Comparison of ENCODE assay signal across 16 cellular contexts in the genomic region with DNA sequence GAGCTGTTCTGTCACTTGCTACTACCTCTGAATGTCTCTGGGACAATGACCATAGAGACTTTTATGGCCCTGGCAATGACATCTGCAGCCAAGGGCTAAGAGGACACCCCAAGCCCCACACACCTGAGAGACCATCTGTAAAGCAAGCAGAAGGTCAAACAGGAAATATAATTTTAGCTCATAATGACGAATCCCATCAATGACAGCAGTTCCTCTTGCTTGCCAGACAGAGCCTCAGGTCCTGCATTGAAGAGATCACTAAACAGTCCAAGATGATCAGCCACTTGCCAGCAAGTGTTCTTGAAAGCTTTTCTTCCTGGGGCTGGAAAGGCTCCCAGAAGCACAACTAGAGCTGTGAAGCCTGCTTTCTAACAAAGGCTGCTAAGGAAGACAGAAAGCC.
DNase-seq lines count a peak whose midpoint lies in the region; ATAC-seq and TF ChIP-seq lines count a peak whose summit lies in the region.
"Had no signal": no experiment of that assay in that cellular context is flagged by ENCODE, and none has a peak within 500 bp of the region (broad histone marks: within the 10 kb centered on the region; RNA-seq: fewer than 3 reads in every experiment).

No MANE protein-coding gene starts in this region.

- no peak for ATAC-seq in GM19351 (IDR thresholded peaks at IDR 0.05; ENCODE audit: unreplicated experiment)

- H3K9me2 ChIP-seq in OCI-LY7 (ENCODE audit: insufficient read depth, low read length), result no peaks in the 10 kb centered on the region

- no peaks in the 10 kb centered on the region for H3K27me3 ChIP-seq in thyroid gland
- H3K27me3 ChIP-seq: BLaER1 had no signal

- POLR2A ChIA-PET in OCI-LY7 (lab: Charles Lee), result interaction anchor here (0.5 to 2.4 kb wide), 5 partner anchors 9 to 609 kb away, joined by 3 to 11 read pairs (median 4); no protein-coding TSS in a partner anchor

- H3K36me3 ChIP-seq in OCI-LY7 (ENCODE audit: insufficient read depth, low read length) (no peaks in the 10 kb centered on the region; the same call in 1 of the 2 replicates), thyroid gland (no peaks in the 10 kb centered on the region)
- H3K36me3 ChIP-seq: BLaER1 had no signal

- 0 to 8% methylated on average over 1 of the region's 1 CpG for WGBS in thyroid gland, 2 donors

- H3K79me2 ChIP-seq in OCI-LY7 (ENCODE audit: insufficient read depth, low read depth, low read length), result no peaks in the 10 kb centered on the region

- no peaks in the 10 kb centered on the region for H4K20me1 ChIP-seq in OCI-LY7 (ENCODE audit: insufficient read depth, low read length)
- H4K20me1 ChIP-seq: BLaER1 had no signal

- H3K4me2 ChIP-seq in OCI-LY7 (ENCODE audit: low read length), result peak overlapping the region; percentile 64
- H3K4me2 ChIP-seq: BLaER1 had no signal

- H2AFZ ChIP-seq in OCI-LY7 (ENCODE audit: low read length), result peak overlapping the region; percentile 56; the same call in 1 of the 2 replicates

- DNase-seq in DMS79 (lab: John Stamatoyannopoulos, UW), result peak; percentile 82
- DNase-seq in DMS79 treated with DMSO at 0.1 percent for 48 hours (lab: John Stamatoyannopoulos, UW), result no peak
- DNase-seq in NCI-H146 (lab: John Stamatoyannopoulos, UW), result peak; percentile 55
- DNase-seq in OCI-LY7 (ENCODE audit: low spot score), result peak; percentile 69
- DNase-seq in thyroid gland, result peak; percentile 40 to 45
- no peak for DNase-seq in DMS 273 (lab: John Stamatoyannopoulos, UW; ENCODE audit: unreplicated experiment)
- DNase-seq: AML-193; Caco-2; CD8-positive, alpha-beta memory T cell; DMS53; GOT3; H9; IMR-90 had no signal

- no peak for TF ChIP-seq POLR2A in thyroid gland (IDR thresholded peaks at IDR 0.05)

- intact Hi-C loops in OCI-LY7 (cut with micrococcal nuclease; ENCODE audit: unreplicated experiment), result no loop called here
- intact Hi-C loops in thyroid gland (cut with DNase I), result no loop called here

- BruUV-seq in OCI-LY7 (replicated peaks; lab: Mats Ljungman, UMichigan), result no TSS peak

- no peak for TF ChIP-seq CTCF in OCI-LY7 (conservative IDR thresholded peaks at IDR 0.05; ENCODE audit: low read length)
- TF ChIP-seq CTCF in thyroid gland (IDR thresholded peaks at IDR 0.05), result no peak

- peaks cover 23% of the 10 kb centered on the region for H3K9me3 ChIP-seq in OCI-LY7 (ENCODE audit: low read length)
- H3K9me3 ChIP-seq in thyroid gland, result no peaks in the 10 kb centered on the region

- H3K4me1 ChIP-seq in OCI-LY7 (ENCODE audit: insufficient read depth, low read length, poor library complexity, severe bottlenecking), result peaks cover 20% of the 10 kb centered on the region
- peaks cover 11 to 15% of the 10 kb centered on the region in 2 donors for H3K4me1 ChIP-seq in thyroid gland
- H3K4me1 ChIP-seq: BLaER1, Caco-2 had no signal

- CTCF ChIA-PET in OCI-LY7 (lab: Charles Lee; ENCODE audit: unreplicated experiment), result interaction anchor here (1.1 kb wide), 1 partner anchor 10 kb away, joined by 3 read pairs; no protein-coding TSS in a partner anchor

- H3K4me3 ChIP-seq in OCI-LY7 (ENCODE audit: low read depth, low read length, poor library complexity, severe bottlenecking) (peak overlapping the region; percentile 27), thyroid gland (replicated peaks in 1 of 3) (no peak overlapping the region)
- H3K4me3 ChIP-seq: BLaER1 had no signal

- peak overlapping the region; percentile 29 for H3K27ac ChIP-seq in OCI-LY7 (ENCODE audit: low read depth, low read length, poor library complexity, severe bottlenecking)
- H3K27ac ChIP-seq in thyroid gland, result no peak overlapping the region
- H3K27ac ChIP-seq: 22Rv1, BLaER1 had no signal

Comparison
In these comparisons a context has a peak if more than half of its experiments do, and no peak if none do; other contexts are left out.
1. DNase-seq: peak in DMS79 (single experiment), NCI-H146 (single experiment), OCI-LY7 (single experiment) and thyroid gland (2 of 2); none in DMS79 treated with DMSO at 0.1 percent for 48 hours (single experiment) and DMS 273 (single experiment).